In genomic region chr4:153018031-153018430, GRCh38 we compare ENCODE assay signal across 29 cellular contexts.
"Had no signal": no experiment of that assay in that cellular context is flagged by ENCODE, and none has a peak within 500 bp of the region (broad histone marks: within the 10 kb centered on the region; RNA-seq: fewer than 3 reads in every experiment).

No MANE protein-coding gene starts in this region.

- H3K9ac ChIP-seq: KMS-11 had no signal

- H3K36me3 Mint-ChIP-seq: activated CD8-positive, alpha-beta memory T cell treated with anti-CD3 and anti-CD28 coated beads, Interleukin-2, amount 10 ng/mL, durations not matched to agents 7 days and 5 days; activated naive CD8-positive, alpha-beta T cell treated with anti-CD3 and anti-CD28 coated beads for 36 hours had no signal

- H3K9me3 ChIP-seq: ascending aorta had no signal

- H3K27ac ChIP-seq: ascending aorta, KMS-11, PC-9, WERI-Rb-1 had no signal

- H3K4me1 ChIP-seq: ascending aorta had no signal

- H3K27me3 Mint-ChIP-seq: activated naive CD8-positive, alpha-beta T cell treated with anti-CD3 and anti-CD28 coated beads for 36 hours had no signal

- ATAC-seq: activated CD8-positive, alpha-beta memory T cell treated with anti-CD3 and anti-CD28 coated beads, Interleukin-2, amount 10 ng/mL, durations not matched to agents 7 days and 5 days had no signal

- H3K4me1 Mint-ChIP-seq: activated CD4-positive, alpha-beta memory T cell treated with anti-CD3 and anti-CD28 coated beads, Interleukin-2, amount 10 ng/mL, durations not matched to agents 7 days and 5 days; activated CD8-positive, alpha-beta memory T cell treated with anti-CD3 and anti-CD28 coated beads, Interleukin-2, amount 10 ng/mL, durations not matched to agents 7 days and 5 days; activated naive CD8-positive, alpha-beta T cell treated with anti-CD3 and anti-CD28 coated beads for 36 hours had no signal

- H3K27ac Mint-ChIP-seq: activated CD4-positive, alpha-beta memory T cell treated with anti-CD3 and anti-CD28 coated beads, Interleukin-2, amount 10 ng/mL, durations not matched to agents 7 days and 5 days; activated CD8-positive, alpha-beta memory T cell treated with anti-CD3 and anti-CD28 coated beads, Interleukin-2, amount 10 ng/mL, durations not matched to agents 7 days and 5 days; activated naive CD8-positive, alpha-beta T cell treated with anti-CD3 and anti-CD28 coated beads for 36 hours had no signal

- H3K4me2 ChIP-seq: KMS-11, PC-9 had no signal

- DNase-seq: activated CD4-positive, alpha-beta memory T cell treated with anti-CD3 and anti-CD28 coated beads, Interleukin-2, amount 10 ng/mL, durations not matched to agents 7 days and 5 days; activated CD4-positive, alpha-beta T cell treated with anti-CD3 and anti-CD28 coated beads for 1 hour; activated CD4-positive, alpha-beta T cell treated with anti-CD3 and anti-CD28 coated beads for 48 hours; activated CD4-positive, CD25-positive, alpha-beta regulatory T cell; activated CD8-positive, alpha-beta memory T cell treated with anti-CD3 and anti-CD28 coated beads for 24 hours; activated CD8-positive, alpha-beta memory T cell treated with anti-CD3 and anti-CD28 coated beads, Interleukin-2, amount 10 ng/mL, durations not matched to agents 7 days and 5 days; activated CD8-positive, alpha-beta memory T cell treated with anti-CD3 and anti-CD28 coated beads, Interleukin-2, amount 50 U/mL, for 48 hours; activated effector memory CD4-positive, alpha-beta T cell treated with Interleukin-2 at 50 U/mL for 16 hours; activated naive CD4-positive, alpha-beta T cell treated with anti-CD3 and anti-CD28 coated beads, Interleukin-2, amount 50 U/mL, for 16 hours; activated naive CD8-positive, alpha-beta T cell treated with anti-CD3 and anti-CD28 coated beads for 36 hours; activated T-cell treated with anti-CD3 and anti-CD28 coated beads, Interleukin-2, amount 50 U/mL, for 48 hours; amygdala; caudate nucleus; NCI-H1105; NCI-H1417 treated with DMSO at 0.1 percent for 48 hours; NCI-H187 treated with DMSO at 0.1 percent for 48 hours; NCI-H2227 treated with DMSO at 0.1 percent for 48 hours; NCI-H446; NCI-H510A treated with DMSO at 0.1 percent for 48 hours; NCI-H526 treated with DMSO at 0.1 percent for 48 hours; NCI-H774; PC-9; Right ventricle myocardium superior; SW 1271; T-helper 1 cell; T1000; WERI-Rb-1 had no signal

- H3K9me3 Mint-ChIP-seq: activated CD4-positive, alpha-beta memory T cell treated with anti-CD3 and anti-CD28 coated beads, Interleukin-2, amount 10 ng/mL, durations not matched to agents 7 days and 5 days; activated naive CD8-positive, alpha-beta T cell treated with anti-CD3 and anti-CD28 coated beads for 36 hours had no signal

- H3K36me3 ChIP-seq: ascending aorta, WERI-Rb-1 had no signal

- H3K4me3 Mint-ChIP-seq: activated CD4-positive, alpha-beta memory T cell treated with anti-CD3 and anti-CD28 coated beads, Interleukin-2, amount 10 ng/mL, durations not matched to agents 7 days and 5 days; activated CD8-positive, alpha-beta memory T cell treated with anti-CD3 and anti-CD28 coated beads, Interleukin-2, amount 10 ng/mL, durations not matched to agents 7 days and 5 days; activated naive CD8-positive, alpha-beta T cell treated with anti-CD3 and anti-CD28 coated beads for 36 hours had no signal

- H3K27me3 ChIP-seq: ascending aorta had no signal

- H3K4me3 ChIP-seq: ascending aorta, PC-9 had no signal

- H2AFZ ChIP-seq: PC-9 had no signal
